In the genomic region with DNA sequence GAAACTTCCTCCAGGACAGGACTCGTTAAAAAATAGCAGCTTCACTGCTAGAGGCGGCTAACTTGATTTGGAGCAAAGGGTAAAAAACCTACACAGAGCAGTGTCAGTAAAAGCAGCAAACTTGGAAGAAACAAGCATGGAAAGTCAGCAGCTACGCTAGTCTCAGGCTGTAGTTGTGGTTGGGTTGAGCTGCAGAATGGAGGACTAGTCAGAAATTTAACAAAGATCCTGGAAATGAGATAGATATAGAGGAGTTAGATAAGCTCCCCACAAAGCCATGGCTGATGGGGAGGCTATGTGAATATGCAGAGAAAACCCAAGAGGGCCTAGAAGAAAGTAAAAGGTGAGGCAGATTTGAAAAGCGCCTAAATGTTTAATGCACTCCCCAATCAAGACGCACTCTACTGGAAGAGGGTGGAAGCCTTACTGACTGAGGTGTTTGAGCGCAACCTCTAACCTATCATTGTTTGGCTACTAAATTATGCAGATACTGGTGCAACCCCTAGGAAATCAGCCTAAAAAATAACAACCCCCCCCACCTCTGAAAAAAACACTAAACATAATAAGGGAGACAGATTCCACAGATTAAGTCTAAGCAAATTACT, we compare ENCODE assay signal across 19 cellular contexts.
DNase-seq lines count a peak whose midpoint lies in the region; ATAC-seq, FAIRE-seq and TF ChIP-seq lines count a peak whose summit lies in the region.
"Had no signal": no experiment of that assay in that cellular context is flagged by ENCODE, and none has a peak within 500 bp of the region (broad histone marks: within the 10 kb centered on the region; RNA-seq: fewer than 3 reads in every experiment).

No MANE protein-coding gene starts in this region.

- peak overlapping the region; percentile 43 for H2BK120ac ChIP-seq in H1 (replicated peaks; ENCODE audit: low read depth, low read length)

- no peak overlapping the region for H3K14ac ChIP-seq in H1 (ENCODE audit: insufficient read length)

- H3K79me2 ChIP-seq in H1 (ENCODE audit: control insufficient read depth in 1 of 2, insufficient read depth in 2 of 2, low read length in 2 of 2), result no peaks in the 10 kb centered on the region

- H3K36me3 ChIP-seq in left ventricle myocardium inferior, result peaks cover 23% of the 10 kb centered on the region
- peaks cover 0 to 10% (median 4%) of the 10 kb centered on the region in 4 experiments; a peak in 3 of 8 replicates for H3K36me3 ChIP-seq in H1 (ENCODE audit: control insufficient read depth in 2 of 4, insufficient read depth in 4 of 4, low read length in 3 of 4)

- no peak overlapping the region for H3K23ac ChIP-seq in H1 (ENCODE audit: insufficient read length)

- H3K27ac ChIP-seq in left ventricle myocardium inferior (replicated peaks) (peak overlapping the region; percentile 36), H1 (ENCODE audit: low read depth, low read length) (no peak overlapping the region)
- H3K27ac ChIP-seq: BLaER1 treated with 17β-estradiol and CSF1 and Interleukin-3, amounts not matched to agents 10 nM and 100 nM; GM23248 had no signal

- ATAC-seq in left ventricle myocardium superior (no peak), HG02571 (IDR thresholded peaks at IDR 0.05; ENCODE audit: unreplicated experiment) (no peak)
- ATAC-seq: CD8-positive, alpha-beta T cell; GM12878 had no signal

- H2AK5ac ChIP-seq in H1 (ENCODE audit: low read depth, low read length), result no peak overlapping the region

- H3K4me2 ChIP-seq in H1 (ENCODE audit: insufficient read depth in 1 of 2, low read depth in 2 of 2, low read length in 2 of 2), result no peak overlapping the region
- H3K4me2 ChIP-seq: BLaER1 treated with 17β-estradiol and CSF1 and Interleukin-3, amounts not matched to agents 10 nM and 100 nM had no signal

- H4K91ac ChIP-seq in H1 (replicated peaks; ENCODE audit: insufficient read length, low read length), result no peak overlapping the region

- no peak for FAIRE-seq in H1 (lab: Jason Lieb, UNC)
- FAIRE-seq: GM12878 had no signal

- no peaks in the 10 kb centered on the region for H3K79me1 ChIP-seq in H1 (ENCODE audit: low read depth, low read length)

- no peak overlapping the region for H3K4me3 Mint-ChIP-seq in nephron progenitor cell
- H3K4me3 Mint-ChIP-seq: B cell; CD8-positive, alpha-beta T cell had no signal

- no peak overlapping the region for H3K4me3 ChIP-seq in left ventricle myocardium inferior
- no peak overlapping the region for H3K4me3 ChIP-seq in H1 (ENCODE audit: extremely low read depth in 1 of 4, insufficient read depth in 2 of 4, low read depth in 3 of 4, low read length in 4 of 4)
- H3K4me3 ChIP-seq: BLaER1 treated with 17β-estradiol and CSF1 and Interleukin-3, amounts not matched to agents 10 nM and 100 nM; GM12878; GM23248 had no signal

- H4K20me1 ChIP-seq in H1 (replicated peaks in 1 of 2; ENCODE audit: control insufficient read depth in 1 of 2, insufficient read depth in 2 of 2, low read length in 2 of 2), result peaks cover 0 to 2% of the 10 kb centered on the region in 2 experiments

- no peak overlapping the region for H4K8ac ChIP-seq in H1 (ENCODE audit: extremely low read depth, insufficient read depth, low read length)

- H2BK15ac ChIP-seq in H1 (ENCODE audit: low read length), result no peak overlapping the region

- no peak overlapping the region for H3K56ac ChIP-seq in H1 (replicated peaks; ENCODE audit: insufficient read length, low read depth, low read length)

- POLR2A ChIA-PET in H1 (lab: Charles Lee; ENCODE audit: partially characterized antibody), result no interaction called here

- H3K27ac Mint-ChIP-seq in nephron progenitor cell, result peak overlapping the region; percentile 68
- H3K27ac Mint-ChIP-seq: B cell had no signal

- no peak overlapping the region for H2BK20ac ChIP-seq in H1 (ENCODE audit: low read length)

- CTCF ChIA-PET in H1 (lab: Charles Lee; ENCODE audit: partially characterized antibody), result interaction anchor here (0.8 to 2.3 kb wide), 4 partner anchors 9 to 340 kb away, joined by 3 to 9 read pairs (median 4); no protein-coding TSS in a partner anchor

- TF ChIP-seq RAD21 in H1 (IDR thresholded peaks at IDR 0.05 in 1 of 2, conservative IDR thresholded peaks at IDR 0.05 in 1 of 2; ENCODE audit: low read depth in 2 of 2, low read length in 2 of 2), result no peak

- no peak for DNase-seq in left ventricle myocardium inferior
- no peak for DNase-seq in left ventricle myocardium superior
- no peak for DNase-seq in H1 (ENCODE audit: low read depth in 1 of 2, low spot score in 2 of 2)
- DNase-seq in nephron progenitor cell, result no peak
- DNase-seq in NCI-H526 treated with DMSO at 0.1 percent for 48 hours (lab: John Stamatoyannopoulos, UW), result no peak
- DNase-seq in activated gamma-delta T cell treated with Interleukin-2 at 50 U/mL for 16 hours, result no peak
- no peak for DNase-seq in A172 (ENCODE audit: low spot score)
- DNase-seq: 8988T; Calu3; CD8-positive, alpha-beta T cell; DMS53; DND-41; EL; GM23248; H7 had no signal

- intact Hi-C loops in left ventricle myocardium inferior (cut with micrococcal nuclease), result no loop called here
- intact Hi-C loops in left ventricle myocardium superior (cut with micrococcal nuclease), result loop anchor here (10.0 kb wide), 1 partner anchor 315 kb away; no protein-coding TSS in a partner anchor

- H3K27me3 ChIP-seq in left ventricle myocardium inferior (ENCODE audit: low read depth) (no peaks in the 10 kb centered on the region), H1 (replicated peaks in 1 of 4; ENCODE audit: control insufficient read depth in 3 of 4, extremely low read depth in 1 of 4, insufficient read depth in 3 of 4, low read length in 3 of 4) (peaks cover 0 to 1% (median 0%) of the 10 kb centered on the region in 4 experiments; a peak in 1 of 7 replicates)
- H3K27me3 ChIP-seq: BLaER1 treated with 17β-estradiol and CSF1 and Interleukin-3, amounts not matched to agents 10 nM and 100 nM had no signal

- TF ChIP-seq EP300 in H1 (IDR thresholded peaks at IDR 0.05; ENCODE audit: borderline replicate concordance in 1 of 2, low read depth in 2 of 2, low read length in 2 of 2), result no peak

- H3K4me1 ChIP-seq in left ventricle myocardium inferior (peaks cover 38% of the 10 kb centered on the region), H1 (replicated peaks in 1 of 4; ENCODE audit: control insufficient read depth in 3 of 4, insufficient read depth in 4 of 4, low read length in 3 of 4) (peaks cover 0 to 3% (median 0%) of the 10 kb centered on the region in 4 experiments; a peak in 3 of 7 replicates)

- WGBS in H1 (ENCODE audit: extremely low coverage in 1 of 2, insufficient coverage in 1 of 2, insufficient read length in 1 of 2, insufficient replicate concordance in 2 of 2, low coverage in 1 of 2, low lambda C conversion rate in 2 of 2, missing lambda C conversion rate in 1 of 2), 2 experiments, result 84% methylated on average over 6 of the region's 6 CpGs; no CpG with 5 or more reads in 1 of the 2 experiments

- H2BK5ac ChIP-seq in H1 (ENCODE audit: low read depth, low read length), result no peak overlapping the region

- H3K4me1 Mint-ChIP-seq in nephron progenitor cell, result peaks cover 6% of the 10 kb centered on the region

- H3K18ac ChIP-seq in H1 (ENCODE audit: extremely low read depth, low read length), result no peak overlapping the region

- H3K9me3 ChIP-seq in left ventricle myocardium inferior (replicated peaks) (no peaks in the 10 kb centered on the region), H1 (ENCODE audit: insufficient read depth in 2 of 2, low read depth in 1 of 2, low read length in 1 of 2) (no peaks in the 10 kb centered on the region)

- H2AFZ ChIP-seq in H1 (ENCODE audit: low read length), result no peak overlapping the region
- H2AFZ ChIP-seq: GM23248 had no signal

- no peak overlapping the region for H3K9ac ChIP-seq in H1 (replicated peaks in 1 of 4; ENCODE audit: extremely low read depth in 1 of 4, low read depth in 3 of 4, low read length in 3 of 4)
- H3K9ac ChIP-seq: BLaER1 treated with 17β-estradiol and CSF1 and Interleukin-3, amounts not matched to agents 10 nM and 100 nM; GM23248 had no signal

- TF ChIP-seq CTCF in left ventricle myocardium inferior (IDR thresholded peaks at IDR 0.05; ENCODE audit: borderline replicate concordance) (no peak), H1 (IDR thresholded peaks at IDR 0.05; ENCODE audit: control extremely low read depth in 1 of 3, insufficient read depth in 1 of 3, low read depth in 1 of 3, low read length in 3 of 3) (no peak), nephron progenitor cell (IDR thresholded peaks at IDR 0.05) (no peak)

- H3K4ac ChIP-seq in H1 (replicated peaks; ENCODE audit: insufficient read length, low read depth, low read length), result peak overlapping the region; percentile 20

- no peaks in the 10 kb centered on the region for H3K27me3 Mint-ChIP-seq in nephron progenitor cell (ENCODE audit: low read depth, poor library complexity)
- H3K27me3 Mint-ChIP-seq: B cell had no signal

- no peak overlapping the region for H4K5ac ChIP-seq in H1 (ENCODE audit: insufficient read length, low read depth, low read length)

- TF ChIP-seq POLR2A in H1 (IDR thresholded peaks at IDR 0.05; ENCODE audit: control extremely low read depth in 1 of 2, low read depth in 2 of 2, low read length in 2 of 2), result no peak

- H3K36me3 Mint-ChIP-seq in nephron progenitor cell (ENCODE audit: low read depth), result peaks cover 72% of the 10 kb centered on the region

- no peak overlapping the region for H2BK12ac ChIP-seq in H1 (ENCODE audit: low read depth, low read length)

- peaks cover 14% of the 10 kb centered on the region for H3K9me3 Mint-ChIP-seq in nephron progenitor cell
- H3K9me3 Mint-ChIP-seq: CD8-positive, alpha-beta T cell had no signal

- no peaks in the 10 kb centered on the region for H3K23me2 ChIP-seq in H1 (ENCODE audit: low read depth, low read length)

TF ChIP-seq in H1, 55 proteins besides CTCF, POLR2A, EP300 and RAD21:
- TF ChIP-seq HDAC2 (IDR thresholded peaks at IDR 0.05; ENCODE audit: borderline replicate concordance in 1 of 2, low read depth in 2 of 2, low read length in 2 of 2), result no peak
- TF ChIP-seq RXRA (IDR thresholded peaks at IDR 0.05; ENCODE audit: insufficient read depth, low read depth, low read length), result no peak
- TF ChIP-seq TEAD4 (IDR thresholded peaks at IDR 0.05; ENCODE audit: low read depth, low read length), result no peak
- TF ChIP-seq, protein P1, sequence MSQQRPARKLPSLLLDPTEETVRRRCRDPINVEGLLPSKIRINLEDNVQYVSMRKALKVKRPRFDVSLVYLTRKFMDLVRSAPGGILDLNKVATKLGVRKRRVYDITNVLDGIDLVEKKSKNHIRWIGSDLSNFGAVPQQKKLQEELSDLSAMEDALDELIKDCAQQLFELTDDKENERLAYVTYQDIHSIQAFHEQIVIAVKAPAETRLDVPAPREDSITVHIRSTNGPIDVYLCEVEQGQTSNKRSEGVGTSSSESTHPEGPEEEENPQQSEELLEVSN (IDR thresholded peaks at IDR 0.05), result no peak
- no peak for TF ChIP-seq BCL11A (IDR thresholded peaks at IDR 0.05; ENCODE audit: low read depth in 2 of 2, low read length in 2 of 2)
- TF ChIP-seq RNF2 (IDR thresholded peaks at IDR 0.05; ENCODE audit: borderline replicate concordance, low read depth, low read length, missing control alignments, poor library complexity, severe bottlenecking), result no peak
- no peak for TF ChIP-seq KDM1A (IDR thresholded peaks at IDR 0.05; ENCODE audit: borderline replicate concordance, low read length)
- TF ChIP-seq ASH2L (IDR thresholded peaks at IDR 0.05; ENCODE audit: low read length), result no peak
